In the genomic region with DNA sequence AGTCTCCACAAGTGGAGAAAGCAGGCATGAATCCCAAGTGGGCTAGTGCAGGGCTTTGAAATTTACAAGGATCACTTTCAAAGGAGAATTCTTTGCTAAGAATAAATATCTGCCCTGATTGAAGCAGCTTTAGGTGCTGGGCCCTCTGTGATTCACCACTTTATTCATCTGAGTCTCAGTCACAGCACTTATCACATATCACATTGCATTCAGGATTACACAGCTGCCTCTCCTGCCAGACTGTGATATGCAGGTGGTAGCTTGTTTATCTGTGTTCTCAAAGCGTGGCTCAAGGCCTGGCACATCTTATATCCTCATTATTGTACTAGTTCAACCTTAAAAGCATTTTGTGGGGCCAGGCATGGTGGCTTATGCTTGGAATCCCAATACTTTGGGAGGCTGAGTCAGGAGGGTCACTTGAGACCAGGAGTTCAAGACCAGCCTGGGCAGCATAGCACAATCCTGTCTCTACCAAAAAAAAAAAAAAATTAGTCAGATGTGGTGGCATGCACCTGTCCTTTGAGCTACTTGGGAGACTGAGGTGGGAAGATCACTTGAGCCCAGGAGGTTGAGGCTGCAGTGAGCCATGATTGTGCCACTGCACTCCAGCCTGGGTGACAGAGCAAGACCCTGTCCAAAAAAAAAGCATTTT, we compare ENCODE assay signal across 16 cellular contexts.
DNase-seq lines count a peak whose midpoint lies in the region; ATAC-seq lines count a peak whose summit lies in the region.
"Had no signal": no experiment of that assay in that cellular context is flagged by ENCODE, and none has a peak within 500 bp of the region (broad histone marks: within the 10 kb centered on the region; RNA-seq: fewer than 3 reads in every experiment).

No MANE protein-coding gene starts in this region.

- DNase-seq in LHCN-M2 (ENCODE audit: low read depth) (peak; percentile 14), NCI-H1930 (lab: John Stamatoyannopoulos, UW) (peak; percentile 11 to 16), NCI-H774 (lab: John Stamatoyannopoulos, UW) (peak; percentile 12), left kidney (ENCODE audit: low read depth, low spot score) (peak; percentile 40), Ammon's horn (ENCODE audit: low spot score) (no peak), HT-29 (ENCODE audit: low spot score) (no peak)
- DNase-seq: activated CD4-positive, CD25-positive, alpha-beta regulatory T cell; activated naive CD8-positive, alpha-beta T cell treated with anti-CD3 and anti-CD28 coated beads for 36 hours; activated T-cell treated with anti-CD3 and anti-CD28 coated beads, Interleukin-2, amount 50 U/mL, for 72 hours; colonic mucosa; GDM1; HFFc6; kidney glomerular epithelial cell; NCI-H1694 treated with DMSO at 0.1 percent for 48 hours; T-helper 1 cell had no signal

- no peak for ATAC-seq in GM21423 (IDR thresholded peaks at IDR 0.05; ENCODE audit: unreplicated experiment)
- ATAC-seq: activated T-cell treated with anti-CD3 and anti-CD28 coated beads, Interleukin-2, amount 50 U/mL, for 72 hours had no signal

Comparison
In these comparisons a context has a peak if more than half of its experiments do, and no peak if none do; other contexts are left out.
1. DNase-seq: peak in LHCN-M2 (single experiment), NCI-H1930 (2 of 2), NCI-H774 (single experiment) and left kidney (single experiment); none in Ammon's horn (single experiment) and HT-29 (single experiment).